ENCODE assay signal across 9 cellular contexts in the genomic region with DNA sequence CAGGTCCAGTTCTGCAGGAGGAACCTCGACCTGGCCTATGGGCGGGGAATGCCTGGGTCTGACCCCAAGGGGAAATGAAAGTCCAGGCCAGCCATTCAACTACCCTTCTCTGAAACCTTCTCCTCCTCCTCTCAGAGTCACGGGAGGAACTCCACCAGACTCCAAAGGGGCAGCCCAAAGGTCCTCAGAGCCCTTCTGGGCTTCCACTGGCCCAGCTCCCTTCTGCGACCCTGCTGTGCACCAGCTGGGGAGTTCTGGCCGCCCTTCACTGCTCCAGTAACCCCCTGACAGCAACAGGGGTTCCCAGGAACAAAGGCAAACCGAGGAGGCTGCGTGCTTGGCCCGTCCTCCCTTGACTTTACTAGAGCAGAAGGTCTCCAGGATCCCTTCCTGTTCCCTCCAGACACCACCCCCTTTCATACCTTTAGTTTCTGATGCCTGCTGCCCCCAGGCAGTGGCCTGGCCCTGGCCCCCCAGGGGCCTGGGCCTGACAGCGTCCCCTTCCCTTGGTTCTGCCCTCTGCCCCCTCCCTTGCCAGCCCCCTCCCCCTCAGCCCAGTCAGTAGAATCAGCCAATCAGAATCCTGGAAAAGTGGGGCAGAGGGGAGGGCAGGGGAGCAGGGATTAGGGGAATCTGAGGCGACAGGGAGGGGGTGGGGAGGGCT. TPM values are rescaled to one million over a fixed set of nuclear protein-coding genes. Genes with fewer than 3 reads are reported as not detected.
DNase-seq lines count a peak whose midpoint lies in the region; ATAC-seq lines count a peak whose summit lies in the region.
"Had no signal": no experiment of that assay in that cellular context is flagged by ENCODE, and none has a peak within 500 bp of the region (broad histone marks: within the 10 kb centered on the region; RNA-seq: fewer than 3 reads in every experiment).

No MANE protein-coding gene starts in this region.

- intact Hi-C loops in activated CD4-positive, alpha-beta memory T cell treated with anti-CD3 and anti-CD28 coated beads for 36 hours (cut with micrococcal nuclease): no loop called here

- H3K36me3 ChIP-seq in iPS-15b (ENCODE audit: control insufficient read depth, insufficient read depth, low read length): peaks cover 2% of the 10 kb centered on the region
- no peaks in the 10 kb centered on the region for H3K36me3 ChIP-seq in urinary bladder (ENCODE audit: insufficient read depth)

- H3K27me3 ChIP-seq in iPS-15b (ENCODE audit: control insufficient read depth, insufficient read depth, low read length): no peaks in the 10 kb centered on the region

- H3K4me3 ChIP-seq in iPS-15b (ENCODE audit: low read depth, low read length): peak overlapping the region; percentile 36
- no peak overlapping the region for H3K4me3 ChIP-seq in urinary bladder (ENCODE audit: low read depth, low read length)

- H3K9ac ChIP-seq in iPS-15b (ENCODE audit: low read depth, low read length): peak overlapping the region; percentile 37

- DNase-seq in NCI-H524 (lab: John Stamatoyannopoulos, UW): peak; percentile 45 to 68
- DNase-seq in NCI-H524 treated with DMSO at 0.1 percent for 48 hours (lab: John Stamatoyannopoulos, UW): no peak
- DNase-seq in NCI-H82 treated with DMSO at 0.1 percent for 48 hours (lab: John Stamatoyannopoulos, UW; ENCODE audit: unreplicated experiment): peak; percentile 85
- no peak for DNase-seq in NCI-H446 treated with DMSO at 0.1 percent for 48 hours (lab: John Stamatoyannopoulos, UW)
- no peak for DNase-seq in activated CD4-positive, alpha-beta memory T cell treated with anti-CD3 and anti-CD28 coated beads for 36 hours

- CTCF ChIA-PET in activated CD4-positive, alpha-beta memory T cell treated with anti-CD3 and anti-CD28 coated beads for 36 hours (lab: Charles Lee): interaction anchor here (0.8 to 1.6 kb wide), 6 partner anchors 8 to 170 kb away, joined by 3 to 8 read pairs (median 4); no protein-coding TSS in a partner anchor

- H3K27ac Mint-ChIP-seq in activated CD4-positive, alpha-beta memory T cell treated with anti-CD3 and anti-CD28 coated beads for 36 hours: no peak overlapping the region

- H3K4me1 Mint-ChIP-seq in activated CD4-positive, alpha-beta memory T cell treated with anti-CD3 and anti-CD28 coated beads for 36 hours (ENCODE audit: low read depth): peaks cover 10% of the 10 kb centered on the region

- H3K4me3 Mint-ChIP-seq in activated CD4-positive, alpha-beta memory T cell treated with anti-CD3 and anti-CD28 coated beads for 36 hours: no peak overlapping the region

- no peak for ATAC-seq in HG03095 (IDR thresholded peaks at IDR 0.05; ENCODE audit: unreplicated experiment)

- WGBS in urinary bladder: 51% methylated on average over 10 of the region's 10 CpGs

- H3K9me3 ChIP-seq in iPS-15b (ENCODE audit: control insufficient read depth, insufficient read depth, low read length): no peaks in the 10 kb centered on the region

- no peaks in the 10 kb centered on the region for H3K36me3 Mint-ChIP-seq in activated CD4-positive, alpha-beta memory T cell treated with anti-CD3 and anti-CD28 coated beads for 36 hours

- peak overlapping the region; percentile 53 for H3K27ac ChIP-seq in urinary bladder (ENCODE audit: low read depth)

- H3K4me1 ChIP-seq in iPS-15b (ENCODE audit: control insufficient read depth, insufficient read depth, low read length) (peaks cover 56% of the 10 kb centered on the region), urinary bladder (ENCODE audit: insufficient read depth) (peaks cover 3% of the 10 kb centered on the region)

- no peaks in the 10 kb centered on the region for H3K9me3 Mint-ChIP-seq in activated CD4-positive, alpha-beta memory T cell treated with anti-CD3 and anti-CD28 coated beads for 36 hours

- POLR2A ChIA-PET in activated CD4-positive, alpha-beta memory T cell treated with anti-CD3 and anti-CD28 coated beads for 36 hours (lab: Charles Lee): interaction anchor here (0.6 kb wide), 1 partner anchor 53 kb away, joined by 4 read pairs; no protein-coding TSS in a partner anchor

- no peaks in the 10 kb centered on the region for H3K27me3 Mint-ChIP-seq in activated CD4-positive, alpha-beta memory T cell treated with anti-CD3 and anti-CD28 coated beads for 36 hours

RNA-seq across cellular contexts. Expression of gene ZNF385A, which starts 0.8 kb away (rescaled TPM):
- 5.0 TPM for total RNA-seq in urinary bladder
- 26.3 TPM for polyA plus RNA-seq in urinary bladder
- 1 to 10 TPM; 1.3 TPM for total RNA-seq in activated CD4-positive, alpha-beta memory T cell treated with anti-CD3 and anti-CD28 coated beads for 36 hours

RNA-seq across cellular contexts. Expression of gene GPR84, which starts 21.1 kb away (rescaled TPM):
- total RNA-seq in urinary bladder: 0.26 TPM
- 0.96 TPM for polyA plus RNA-seq in urinary bladder
- total RNA-seq in activated CD4-positive, alpha-beta memory T cell treated with anti-CD3 and anti-CD28 coated beads for 36 hours: 1 to 10 TPM; 2.4 to 2.6 TPM
- total RNA-seq: HT1080 had no signal

RNA-seq across cellular contexts. Expression of gene ITGA5, which starts 33.7 kb away (rescaled TPM):
- 139 TPM for total RNA-seq in urinary bladder
- polyA plus RNA-seq in urinary bladder: 702 TPM
- total RNA-seq in activated CD4-positive, alpha-beta memory T cell treated with anti-CD3 and anti-CD28 coated beads for 36 hours: 10 to 100 TPM; 33.8 to 34.9 TPM

Comparison
In these comparisons a context has a peak if more than half of its experiments do, and no peak if none do; other contexts are left out.
1. DNase-seq: peak in NCI-H524 (2 of 2) and NCI-H82 treated with DMSO at 0.1 percent for 48 hours (single experiment); none in NCI-H524 treated with DMSO at 0.1 percent for 48 hours (single experiment), NCI-H446 treated with DMSO at 0.1 percent for 48 hours (single experiment) and activated CD4-positive, alpha-beta memory T cell treated with anti-CD3 and anti-CD28 coated beads for 36 hours (single experiment).